ENCODE assay signal across 8 cellular contexts in the genomic region with DNA sequence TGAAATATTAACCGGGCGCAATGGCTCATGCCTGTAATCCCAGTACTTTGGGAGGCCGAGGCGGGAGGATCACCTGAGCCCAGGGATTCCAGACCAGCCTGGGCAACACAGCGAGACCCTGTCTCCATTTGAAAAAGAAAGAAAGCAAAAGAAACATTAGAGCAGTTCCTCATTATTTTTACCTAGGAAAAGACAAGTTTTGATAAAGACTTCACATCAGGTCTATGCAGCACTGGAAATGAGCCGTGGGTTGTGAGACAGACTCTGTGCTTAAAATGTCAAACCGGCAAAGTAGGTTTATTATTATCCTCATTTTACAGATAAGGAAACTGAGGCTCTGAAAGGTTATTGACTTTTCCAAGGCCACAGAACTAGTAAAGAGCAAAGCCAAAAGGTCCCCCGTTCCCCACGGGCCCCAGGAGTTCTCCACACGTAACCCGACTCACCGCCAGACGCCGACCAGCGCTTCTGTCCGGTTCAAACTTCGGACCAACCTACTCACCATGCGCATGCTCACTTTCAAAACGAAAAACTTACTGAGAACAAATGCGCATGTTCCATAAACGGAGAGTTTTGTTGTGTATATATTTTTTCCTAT. TPM values are rescaled to one million over a fixed set of nuclear protein-coding genes. Genes with fewer than 3 reads are reported as not detected.
DNase-seq lines count a peak whose midpoint lies in the region; ATAC-seq and TF ChIP-seq lines count a peak whose summit lies in the region.

No MANE protein-coding gene starts in this region.

- no peaks in the 10 kb centered on the region for H3K9me3 Mint-ChIP-seq in dendritic cell treated with granulocyte-macrophage colony-stimulating factor and Interleukin-4, amounts not matched to agents 40 ng/mL and 50 ng/mL, for 4 days

- H3K4me2 ChIP-seq in OCI-LY1 (ENCODE audit: low read length) = peak overlapping the region; percentile 91

- no peak for DNase-seq in GM06990 (ENCODE audit: extremely low read depth, insufficient read length)
- DNase-seq in mucosa of descending colon = peak in 2 of 3 donors; percentile 17 to 35
- DNase-seq in NCI-H2081 treated with DMSO at 0.1 percent for 48 hours (lab: John Stamatoyannopoulos, UW) = no peak
- no peak for DNase-seq in NCI-H2029 treated with DMSO at 0.1 percent for 48 hours (lab: John Stamatoyannopoulos, UW)
- DNase-seq in stimulated activated CD4-positive, alpha-beta T cell treated with anti-CD3 and anti-CD28 coated beads, Interleukin-4, amount 100 ng/mL, for 24 hours = no peak

- H3K27me3 Mint-ChIP-seq in dendritic cell treated with granulocyte-macrophage colony-stimulating factor and Interleukin-4, amounts not matched to agents 40 ng/mL and 50 ng/mL, for 4 days = no peaks in the 10 kb centered on the region

- CTCF ChIA-PET in HEK293 (lab: Yijun Ruan, JAX) = interaction anchor here (0.6 to 2.2 kb wide), 6 partner anchors 12 to 178 kb away, joined by 3 to 11 read pairs (median 4); no protein-coding TSS in a partner anchor

- no peaks in the 10 kb centered on the region for H3K9me2 ChIP-seq in OCI-LY1 (ENCODE audit: low read depth, low read length)

- peak overlapping the region; percentile 59 for H3K4me3 ChIP-seq in GM06990 (replicated peaks; ENCODE audit: low read depth, low read length)
- H3K4me3 ChIP-seq in HEK293 (ENCODE audit: low read depth, low read length) = peak overlapping the region; percentile 98
- H3K4me3 ChIP-seq in OCI-LY1 (ENCODE audit: low read depth, low read length, poor library complexity, severe bottlenecking) = peak overlapping the region; percentile 83
- H3K4me3 ChIP-seq in mucosa of descending colon = peak overlapping the region; percentile 69

- POLR2A ChIA-PET in HEK293 (lab: Yijun Ruan, JAX) = interaction anchor here (0.6 to 1.9 kb wide), 11 partner anchors 11 to 178 kb away, joined by 3 to 9 read pairs (median 3); no protein-coding TSS in a partner anchor

- H2AFZ ChIP-seq in OCI-LY1 (ENCODE audit: low read length) = peak overlapping the region; percentile 22; the same call in 1 of the 2 replicates

- H3K36me3 Mint-ChIP-seq in dendritic cell treated with granulocyte-macrophage colony-stimulating factor and Interleukin-4, amounts not matched to agents 40 ng/mL and 50 ng/mL, for 4 days (ENCODE audit: low read depth) = peaks cover 51% of the 10 kb centered on the region

- no peaks in the 10 kb centered on the region for H3K9me3 ChIP-seq in HEK293 (ENCODE audit: control insufficient read depth, insufficient read depth, low read depth, low read length)
- no peaks in the 10 kb centered on the region for H3K9me3 ChIP-seq in OCI-LY1 (ENCODE audit: low read length)
- H3K9me3 ChIP-seq in mucosa of descending colon = no peaks in the 10 kb centered on the region

- intact Hi-C loops in dendritic cell treated with granulocyte-macrophage colony-stimulating factor and Interleukin-4, amounts not matched to agents 40 ng/mL and 50 ng/mL, for 4 days (cut with micrococcal nuclease) = loop anchor here (1.0 kb wide), 1 partner anchor 185 kb away; a partner anchor contains a TSS
- intact Hi-C loops in mucosa of descending colon (cut with DNase I, micrococcal nuclease) = no loop called here

- peak; percentile 66 for ATAC-seq in mucosa of descending colon

- H3F3A ChIP-seq in OCI-LY1 (ENCODE audit: insufficient read depth, low read length) = no peaks in the 10 kb centered on the region

- H3K27me3 ChIP-seq in GM06990 (replicated peaks; ENCODE audit: control insufficient read depth, insufficient read depth, low read length) (no peaks in the 10 kb centered on the region), OCI-LY1 (ENCODE audit: insufficient read depth, low read length) (no peaks in the 10 kb centered on the region)

- H4K20me1 ChIP-seq in OCI-LY1 (ENCODE audit: insufficient read depth, low read length) = no peaks in the 10 kb centered on the region

- H3K4me1 ChIP-seq in HEK293 (ENCODE audit: control insufficient read depth, insufficient read depth, low read length) = peaks cover 16% of the 10 kb centered on the region
- H3K4me1 ChIP-seq in OCI-LY1 (ENCODE audit: insufficient read depth, low read length, severe bottlenecking) = peaks cover 33% of the 10 kb centered on the region
- H3K4me1 ChIP-seq in mucosa of descending colon (ENCODE audit: low read depth) = peaks cover 20% of the 10 kb centered on the region

- H3K36me3 ChIP-seq in GM06990 (ENCODE audit: control insufficient read depth, insufficient read depth, low read length) (no peaks in the 10 kb centered on the region), HEK293 (ENCODE audit: control insufficient read depth in 2 of 2, insufficient read depth in 1 of 2, low read length in 2 of 2) (peaks cover 24 to 41% of the 10 kb centered on the region in 2 experiments), OCI-LY1 (ENCODE audit: insufficient read depth, low read length) (peaks cover 14% of the 10 kb centered on the region; the same call in 1 of the 2 replicates), mucosa of descending colon (ENCODE audit: low read depth) (no peaks in the 10 kb centered on the region)

- peaks cover 40% of the 10 kb centered on the region for H3K4me1 Mint-ChIP-seq in dendritic cell treated with granulocyte-macrophage colony-stimulating factor and Interleukin-4, amounts not matched to agents 40 ng/mL and 50 ng/mL, for 4 days (ENCODE audit: low read depth)

- peaks cover 51% of the 10 kb centered on the region for H3K79me2 ChIP-seq in OCI-LY1 (ENCODE audit: insufficient read depth, low read length)

- H3K27ac ChIP-seq in HEK293 (ENCODE audit: extremely low read depth, low read depth, low read length) (peak overlapping the region; percentile 98), OCI-LY1 (ENCODE audit: low read depth, low read length, poor library complexity, severe bottlenecking) (peak overlapping the region; percentile 71)

- H3K27ac Mint-ChIP-seq in dendritic cell treated with granulocyte-macrophage colony-stimulating factor and Interleukin-4, amounts not matched to agents 40 ng/mL and 50 ng/mL, for 4 days = peak overlapping the region; percentile 99

- H3K4me3 Mint-ChIP-seq in dendritic cell treated with granulocyte-macrophage colony-stimulating factor and Interleukin-4, amounts not matched to agents 40 ng/mL and 50 ng/mL, for 4 days = peak overlapping the region; percentile 100

- no peak for TF ChIP-seq CTCF in GM06990 (IDR thresholded peaks at IDR 0.05; ENCODE audit: insufficient read depth, low read length, poor library complexity, severe bottlenecking)
- TF ChIP-seq CTCF in HEK293 (tag by site-specific recombination; IDR thresholded peaks at IDR 0.05) = no peak; the same call in 1 of the 2 replicates
- no peak for TF ChIP-seq CTCF in OCI-LY1 (IDR thresholded peaks at IDR 0.05; ENCODE audit: low read length)
- TF ChIP-seq CTCF in mucosa of descending colon (IDR thresholded peaks at IDR 0.05) = no peak

- peak overlapping the region; percentile 82 for H3K9ac ChIP-seq in OCI-LY1 (ENCODE audit: low read length)

TF ChIP-seq in HEK293, 187 proteins besides CTCF, POLR2A, EP300 and RAD21 (continues in another document):
- TF ChIP-seq ZNF2 (tag by site-specific recombination; IDR thresholded peaks at IDR 0.05) = 0 out of 2 replicates have a peak, but pooled peaks have one; percentile 47
- 0 out of 2 replicates have a peak, but pooled peaks have one; percentile 8 for TF ChIP-seq ZNF184 (tag by site-specific recombination; IDR thresholded peaks at IDR 0.05)
- TF ChIP-seq, protein P1, sequence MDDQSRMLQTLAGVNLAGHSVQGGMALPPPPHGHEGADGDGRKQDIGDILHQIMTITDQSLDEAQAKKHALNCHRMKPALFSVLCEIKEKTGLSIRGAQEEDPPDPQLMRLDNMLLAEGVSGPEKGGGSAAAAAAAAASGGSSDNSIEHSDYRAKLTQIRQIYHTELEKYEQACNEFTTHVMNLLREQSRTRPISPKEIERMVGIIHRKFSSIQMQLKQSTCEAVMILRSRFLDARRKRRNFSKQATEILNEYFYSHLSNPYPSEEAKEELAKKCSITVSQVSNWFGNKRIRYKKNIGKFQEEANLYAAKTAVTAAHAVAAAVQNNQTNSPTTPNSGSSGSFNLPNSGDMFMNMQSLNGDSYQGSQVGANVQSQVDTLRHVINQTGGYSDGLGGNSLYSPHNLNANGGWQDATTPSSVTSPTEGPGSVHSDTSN (CRISPR knock-in tag; IDR thresholded peaks at IDR 0.05) = no peak
- TF ChIP-seq ZNF121 (tag by site-specific recombination; IDR thresholded peaks at IDR 0.05) = peak; percentile 99
- peak; percentile 17; the same call in 1 of the 2 replicates for TF ChIP-seq ZEB2 (tag by site-specific recombination; IDR thresholded peaks at IDR 0.05)
- no peak for TF ChIP-seq ZNF132 (tag by site-specific recombination; IDR thresholded peaks at IDR 0.05; ENCODE audit: borderline replicate concordance)
- peak; percentile 58; the same call in 1 of the 2 replicates for TF ChIP-seq ZNF664 (tag by site-specific recombination; IDR thresholded peaks at IDR 0.05)
- TF ChIP-seq, protein P2, sequence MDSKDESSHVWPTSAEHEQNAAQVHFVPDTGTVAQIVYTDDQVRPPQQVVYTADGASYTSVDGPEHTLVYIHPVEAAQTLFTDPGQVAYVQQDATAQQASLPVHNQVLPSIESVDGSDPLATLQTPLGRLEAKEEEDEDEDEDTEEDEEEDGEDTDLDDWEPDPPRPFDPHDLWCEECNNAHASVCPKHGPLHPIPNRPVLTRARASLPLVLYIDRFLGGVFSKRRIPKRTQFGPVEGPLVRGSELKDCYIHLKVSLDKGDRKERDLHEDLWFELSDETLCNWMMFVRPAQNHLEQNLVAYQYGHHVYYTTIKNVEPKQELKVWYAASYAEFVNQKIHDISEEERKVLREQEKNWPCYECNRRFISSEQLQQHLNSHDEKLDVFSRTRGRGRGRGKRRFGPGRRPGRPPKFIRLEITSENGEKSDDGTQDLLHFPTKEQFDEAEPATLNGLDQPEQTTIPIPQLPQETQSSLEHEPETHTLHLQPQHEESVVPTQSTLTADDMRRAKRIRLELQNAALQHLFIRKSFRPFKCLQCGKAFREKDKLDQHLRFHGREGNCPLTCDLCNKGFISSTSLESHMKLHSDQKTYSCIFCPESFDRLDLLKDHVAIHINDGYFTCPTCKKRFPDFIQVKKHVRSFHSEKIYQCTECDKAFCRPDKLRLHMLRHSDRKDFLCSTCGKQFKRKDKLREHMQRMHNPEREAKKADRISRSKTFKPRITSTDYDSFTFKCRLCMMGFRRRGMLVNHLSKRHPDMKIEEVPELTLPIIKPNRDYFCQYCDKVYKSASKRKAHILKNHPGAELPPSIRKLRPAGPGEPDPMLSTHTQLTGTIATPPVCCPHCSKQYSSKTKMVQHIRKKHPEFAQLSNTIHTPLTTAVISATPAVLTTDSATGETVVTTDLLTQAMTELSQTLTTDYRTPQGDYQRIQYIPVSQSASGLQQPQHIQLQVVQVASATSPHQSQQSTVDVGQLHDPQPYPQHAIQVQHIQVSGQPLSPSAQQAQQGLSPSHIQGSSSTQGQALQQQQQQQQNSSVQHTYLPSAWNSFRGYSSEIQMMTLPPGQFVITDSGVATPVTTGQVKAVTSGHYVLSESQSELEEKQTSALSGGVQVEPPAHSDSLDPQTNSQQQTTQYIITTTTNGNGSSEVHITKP (tag by site-specific recombination; IDR thresholded peaks at IDR 0.05) = no peak
- TF ChIP-seq SP7 (tag by site-specific recombination; IDR thresholded peaks at IDR 0.05) = 0 out of 2 replicates have a peak, but pooled peaks have one; percentile 16

RNA-seq across cellular contexts. Expression of a gene that starts 0.4 kb away (rescaled TPM):
- total RNA-seq in mucosa of descending colon = 10 to 100 TPM in 1 of 3 donors, 1 to 10 TPM in 2; 6.1 to 11.4 (median 6.2) TPM

RNA-seq across cellular contexts. Expression of a gene that starts 0.6 kb away (rescaled TPM):
- 10 to 100 TPM; 27.9 to 41.7 (median 30.6) TPM for total RNA-seq in mucosa of descending colon

Comparison
In these comparisons a context has a peak if more than half of its experiments do, and no peak if none do; other contexts are left out.
1. DNase-seq: peak in mucosa of descending colon (2 of 3); none in GM06990 (single experiment), NCI-H2081 treated with DMSO at 0.1 percent for 48 hours (single experiment), NCI-H2029 treated with DMSO at 0.1 percent for 48 hours (single experiment) and stimulated activated CD4-positive, alpha-beta T cell treated with anti-CD3 and anti-CD28 coated beads, Interleukin-4, amount 100 ng/mL, for 24 hours (single experiment).
2. Peak in every context shown above with its lines, with median percentiles within 50 percentile points of each other: H3K4me3 ChIP-seq.